In genomic region chr1:203325004-203325417, GRCh38 we compare ENCODE assay signal across 8 cellular contexts. TPM values are rescaled to one million over a fixed set of nuclear protein-coding genes. Genes with fewer than 3 reads are reported as not detected.
A peak's percentile ranks its signal among the peaks of the same experiment; 100 is the strongest.
DNase-seq lines count a peak whose midpoint lies in the region; ATAC-seq, FAIRE-seq and TF ChIP-seq lines count a peak whose summit lies in the region.

No MANE protein-coding gene starts in this region.

- no peak for TF ChIP-seq POLR2A in NB4 (IDR thresholded peaks at IDR 0.05; ENCODE audit: extremely low read depth, insufficient read length)
- no peak for TF ChIP-seq POLR2A in H1 (IDR thresholded peaks at IDR 0.05; ENCODE audit: control extremely low read depth in 1 of 2, low read depth in 2 of 2, low read length in 2 of 2)

- peak overlapping the region; percentile 62; the same call in 1 of the 2 replicates for H4K8ac ChIP-seq in H1 (ENCODE audit: extremely low read depth, insufficient read depth, low read length)

- H3K23ac ChIP-seq in H1 (ENCODE audit: insufficient read length) = no peak overlapping the region

- no peaks in the 10 kb centered on the region for H3K36me3 ChIP-seq in H1 (ENCODE audit: control insufficient read depth in 2 of 4, insufficient read depth in 4 of 4, low read length in 3 of 4)

- peak overlapping the region; percentile 12 for H4K5ac ChIP-seq in H1 (ENCODE audit: insufficient read length, low read depth, low read length)

- no peaks in the 10 kb centered on the region for H4K20me1 ChIP-seq in H1 (replicated peaks in 1 of 2; ENCODE audit: control insufficient read depth in 1 of 2, insufficient read depth in 2 of 2, low read length in 2 of 2)

- H3K27ac ChIP-seq in H1 (ENCODE audit: low read depth, low read length) = no peak overlapping the region
- no peak overlapping the region for H3K27ac ChIP-seq in foreskin keratinocyte

- H3K27me3 ChIP-seq in H1 (replicated peaks in 1 of 4; ENCODE audit: control insufficient read depth in 3 of 4, extremely low read depth in 1 of 4, insufficient read depth in 3 of 4, low read length in 3 of 4) (peaks cover 0 to 28% (median 16%) of the 10 kb centered on the region in 4 experiments; a peak in 4 of 7 replicates), foreskin keratinocyte (no peaks in the 10 kb centered on the region)

- H2AK5ac ChIP-seq in H1 (ENCODE audit: low read depth, low read length) = no peak overlapping the region

- peak; percentile 69 for DNase-seq in COR-L47 (lab: John Stamatoyannopoulos, UW)
- DNase-seq in NB4 (ENCODE audit: low read depth) = peak; percentile 29
- DNase-seq in activated CD4-positive, alpha-beta T cell treated with anti-CD3 and anti-CD28 coated beads for 4 hours = peak; percentile 45 to 48
- peak in 1 of 2 experiments; percentile 48 for DNase-seq in H1 (ENCODE audit: low read depth in 1 of 2, low spot score in 2 of 2)
- peak; percentile 52 to 59 for DNase-seq in stimulated activated CD4-positive, alpha-beta T cell treated with anti-CD3 and anti-CD28 coated beads, Interleukin-2, amount 100 ng/mL, for 24 hours
- DNase-seq in cerebellar nuclear complex (lab: John Stamatoyannopoulos, UW) = no peak
- DNase-seq in foreskin keratinocyte = no peak

- peak; percentile 20 for ATAC-seq in GM21367 (IDR thresholded peaks at IDR 0.05; ENCODE audit: unreplicated experiment)
- no peak for ATAC-seq in foreskin keratinocyte

- no peak overlapping the region; the same call in 1 of the 2 replicates for H2BK5ac ChIP-seq in H1 (ENCODE audit: low read depth, low read length)

- H3K79me1 ChIP-seq in H1 (ENCODE audit: low read depth, low read length) = no peaks in the 10 kb centered on the region

- TF ChIP-seq CTCF in NB4 (IDR thresholded peaks at IDR 0.05; ENCODE audit: low read depth, low read length) = no peak
- no peak for TF ChIP-seq CTCF in H1 (IDR thresholded peaks at IDR 0.05; ENCODE audit: control extremely low read depth in 1 of 3, insufficient read depth in 1 of 3, low read depth in 1 of 3, low read length in 3 of 3)
- no peak for TF ChIP-seq CTCF in foreskin keratinocyte (conservative IDR thresholded peaks at IDR 0.05)

- H3K79me2 ChIP-seq in H1 (ENCODE audit: control insufficient read depth in 1 of 2, insufficient read depth in 2 of 2, low read length in 2 of 2) = no peaks in the 10 kb centered on the region

- peak overlapping the region; percentile 38 for H4K91ac ChIP-seq in H1 (replicated peaks; ENCODE audit: insufficient read length, low read length)

- H3K56ac ChIP-seq in H1 (replicated peaks; ENCODE audit: insufficient read length, low read depth, low read length) = no peak overlapping the region

- 61% methylated on average over 5 of the region's 5 CpGs; no CpG with 5 or more reads in 1 of the 2 experiments for WGBS in H1 (ENCODE audit: extremely low coverage in 1 of 2, insufficient coverage in 1 of 2, insufficient read length in 1 of 2, insufficient replicate concordance in 2 of 2, low coverage in 1 of 2, low lambda C conversion rate in 2 of 2, missing lambda C conversion rate in 1 of 2), 2 experiments

- no peak overlapping the region; a peak in 1 of 7 replicates for H3K9ac ChIP-seq in H1 (replicated peaks in 1 of 4; ENCODE audit: extremely low read depth in 1 of 4, low read depth in 3 of 4, low read length in 3 of 4)

- POLR2A ChIA-PET in H1 (lab: Charles Lee; ENCODE audit: partially characterized antibody) = interaction anchor here (0.6 to 1.6 kb wide), 6 partner anchors 17 to 50 kb away, joined by 3 to 5 read pairs (median 4); no protein-coding TSS in a partner anchor

- no peak overlapping the region; the same call in 1 of the 2 replicates for H3K18ac ChIP-seq in H1 (ENCODE audit: extremely low read depth, low read length)

- peak overlapping the region; percentile 25; the same call in 1 of the 2 replicates for H2BK15ac ChIP-seq in H1 (ENCODE audit: low read length)

- H3K23me2 ChIP-seq in H1 (ENCODE audit: low read depth, low read length) = peaks cover 4% of the 10 kb centered on the region; the same call in 1 of the 2 replicates

- no peak overlapping the region for H2BK20ac ChIP-seq in H1 (ENCODE audit: low read length)

- no peaks in the 10 kb centered on the region for H3K9me3 ChIP-seq in H1 (ENCODE audit: insufficient read depth in 2 of 2, low read depth in 1 of 2, low read length in 1 of 2)

- H2BK12ac ChIP-seq in H1 (ENCODE audit: low read depth, low read length) = peak overlapping the region; percentile 29; the same call in 1 of the 2 replicates

- H2BK120ac ChIP-seq in H1 (replicated peaks; ENCODE audit: low read depth, low read length) = no peak overlapping the region

- H3K4me1 ChIP-seq in H1 (replicated peaks in 1 of 4; ENCODE audit: control insufficient read depth in 3 of 4, insufficient read depth in 4 of 4, low read length in 3 of 4) = peaks cover 11 to 38% (median 23%) of the 10 kb centered on the region in 4 experiments
- H3K4me1 ChIP-seq in foreskin keratinocyte = peaks cover 10% of the 10 kb centered on the region

- H2AFZ ChIP-seq in H1 (ENCODE audit: low read length) = no peak overlapping the region

- no peak overlapping the region for H3K4ac ChIP-seq in H1 (replicated peaks; ENCODE audit: insufficient read length, low read depth, low read length)

- no peak for FAIRE-seq in H1 (lab: Jason Lieb, UNC)

- TF ChIP-seq RAD21 in H1 (IDR thresholded peaks at IDR 0.05 in 1 of 2, conservative IDR thresholded peaks at IDR 0.05 in 1 of 2; ENCODE audit: low read depth in 2 of 2, low read length in 2 of 2) = no peak

- H3K4me2 ChIP-seq in H1 (ENCODE audit: insufficient read depth in 1 of 2, low read depth in 2 of 2, low read length in 2 of 2) = peak overlapping the region in 1 of 2 experiments; percentile 84; a peak in 2 of 4 replicates

- no peak for TF ChIP-seq EP300 in H1 (IDR thresholded peaks at IDR 0.05; ENCODE audit: borderline replicate concordance in 1 of 2, low read depth in 2 of 2, low read length in 2 of 2)

- CTCF ChIA-PET in H1 (lab: Charles Lee; ENCODE audit: partially characterized antibody) = interaction anchor here (0.6 to 10.1 kb wide), 14 partner anchors 10 to 286 kb away, joined by 3 to 157 read pairs (median 7); no protein-coding TSS in a partner anchor

- H3K4me3 ChIP-seq in NB4 (ENCODE audit: low read depth, low read length) (no peak overlapping the region), H1 (ENCODE audit: extremely low read depth in 1 of 4, insufficient read depth in 2 of 4, low read depth in 3 of 4, low read length in 4 of 4) (peak overlapping the region in 1 of 4 experiments; percentile 20; a peak in 1 of 8 replicates)

- H3K14ac ChIP-seq in H1 (ENCODE audit: insufficient read length) = no peak overlapping the region

TF ChIP-seq in H1, 55 proteins besides CTCF, POLR2A, EP300 and RAD21 (continues in another document):
- TF ChIP-seq KDM1A (IDR thresholded peaks at IDR 0.05; ENCODE audit: borderline replicate concordance, low read length) (no peak), E2F6 (IDR thresholded peaks at IDR 0.05) (no peak)

RNA-seq across cellular contexts. Expression of gene BTG2, which starts 19.7 kb away (rescaled TPM):
- 4.1 and 4.8 TPM in 2 replicates for total RNA-seq in H1 (2021; fragmentation: NEBNext Ultra II Directional; extraction: Animal tissue kit (Norgen Biotek cat#: 25700))
- polyA plus RNA-seq in H1 (2011; rRNA removed) (11.0 and 15.1 TPM in 2 replicates), foreskin keratinocyte (15.0 and 19.0 TPM in 2 replicates)
- polyA plus RNA-seq in H1 (2011; cell fraction: cytosol; rRNA removed) = 10.1 TPM
- 10.0 TPM for polyA plus RNA-seq in H1 (2011; cell fraction: nucleus; rRNA removed)
- 5.6 to 6.3 TPM (median 5.9 TPM) in 4 replicates for polyA plus RNA-seq in H1 (2012, experiment 1 of 2)
- polyA plus RNA-seq in H1 (2012, experiment 2 of 2) = 7.6 TPM
- 2.1 TPM for polyA plus RNA-seq in H1 (2013, experiment 1 of 2)
- polyA plus RNA-seq in H1 (2013, experiment 2 of 2) = 2.6 TPM
- polyA minus RNA-seq in H1 (2011; rRNA and poly(A)+ RNA removed) = 7.2 and 7.6 TPM in 2 replicates
- polyA minus RNA-seq in H1 (2011; cell fraction: cytosol; rRNA and poly(A)+ RNA removed) = 9.8 TPM
- polyA minus RNA-seq in H1 (2011; cell fraction: nucleus; rRNA and poly(A)+ RNA removed) = 19.8 TPM
- total RNA-seq in foreskin keratinocyte = 25.5 and 26.5 TPM in 2 replicates

RNA-seq across cellular contexts. Expression of gene FMOD, which starts 25.9 kb away (rescaled TPM):
- total RNA-seq in H1 (2021; fragmentation: NEBNext Ultra II Directional; extraction: Animal tissue kit (Norgen Biotek cat#: 25700)) = 0.27 and 0.32 TPM in 2 replicates
- 0.17 and 0.20 TPM in 2 replicates for polyA plus RNA-seq in H1 (2011; rRNA removed)
- 0.12 TPM for polyA plus RNA-seq in H1 (2011; cell fraction: cytosol; rRNA removed)
- polyA plus RNA-seq in H1 (2011; cell fraction: nucleus; rRNA removed) = 0.24 TPM
- 0.12 to 0.33 TPM (median 0.15 TPM) in 4 replicates for polyA plus RNA-seq in H1 (2012, experiment 1 of 2)
- polyA plus RNA-seq in H1 (2012, experiment 2 of 2) = 0.38 TPM
- 0.22 TPM for polyA plus RNA-seq in H1 (2013, experiment 1 of 2)
- polyA plus RNA-seq in H1 (2013, experiment 2 of 2) = 0.31 TPM
- polyA minus RNA-seq in H1 (2011; rRNA and poly(A)+ RNA removed) = 0.41 and 0.54 TPM in 2 replicates
- not detected for polyA minus RNA-seq in H1 (2011; cell fraction: cytosol; rRNA and poly(A)+ RNA removed)
- polyA minus RNA-seq in H1 (2011; cell fraction: nucleus; rRNA and poly(A)+ RNA removed) = not detected
- total RNA-seq in foreskin keratinocyte = 0.28 and 0.54 TPM in 2 replicates
- polyA plus RNA-seq in foreskin keratinocyte = 0.35 and 0.60 TPM in 2 replicates

Comparison
In these comparisons a context has a peak if more than half of its experiments do, and no peak if none do; other contexts are left out.
1. DNase-seq: peak in COR-L47 (single experiment), NB4 (single experiment), activated CD4-positive, alpha-beta T cell treated with anti-CD3 and anti-CD28 coated beads for 4 hours (2 of 2) and stimulated activated CD4-positive, alpha-beta T cell treated with anti-CD3 and anti-CD28 coated beads, Interleukin-2, amount 100 ng/mL, for 24 hours (2 of 2); none in cerebellar nuclear complex (0 of 2) and foreskin keratinocyte (0 of 2).